1 cellular context compared by ENCODE assay signal in the genomic region with DNA sequence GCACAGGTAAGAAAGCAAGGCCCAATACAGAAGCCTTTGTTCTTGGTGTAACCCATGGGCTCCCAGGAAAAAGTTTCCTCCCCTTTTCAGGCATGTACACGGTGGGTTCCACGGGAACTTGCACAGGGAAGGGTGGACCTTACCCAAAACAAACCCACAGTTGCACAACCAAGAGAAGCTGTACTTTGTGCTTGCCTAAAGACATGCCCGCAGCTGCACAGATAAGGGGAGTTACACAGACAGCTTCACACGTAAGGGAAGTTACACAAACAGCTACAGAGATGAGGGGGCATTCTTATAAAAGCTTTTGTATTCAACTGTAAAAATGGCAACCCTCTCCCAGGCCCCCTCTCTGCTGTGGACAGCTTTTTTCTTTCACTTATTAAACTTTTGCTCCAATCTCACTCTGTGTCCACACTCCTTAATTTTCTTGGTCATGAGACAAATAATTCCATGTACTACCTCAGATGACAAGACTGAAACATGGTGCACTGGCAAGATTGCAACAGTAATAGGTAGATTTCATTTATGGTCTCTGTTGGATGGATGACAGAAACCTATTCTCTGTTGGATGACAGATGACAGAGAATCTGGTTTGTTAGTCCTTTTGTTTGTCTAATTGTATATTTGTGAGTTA.
A peak's percentile ranks its signal among the peaks of the same experiment; 100 is the strongest.
TF ChIP-seq lines count a peak whose summit lies in the region.

No MANE protein-coding gene starts in this region.

TF ChIP-seq in HepG2, 621 proteins besides CTCF, POLR2A, EP300 and RAD21 (continued from another document and continues in another):
- TF ChIP-seq NR2F1 (CRISPR knock-in tag; IDR thresholded peaks at IDR 0.05) (0 out of 4 replicates have a peak, but pooled peaks of 1 of the 2 experiments have one; percentile 24), JUND (CRISPR knock-in tag; IDR thresholded peaks at IDR 0.05) (no peak), ZFYVE20 (CRISPR knock-in tag; IDR thresholded peaks at IDR 0.05; ENCODE audit: borderline replicate concordance, low read depth) (no peak), GFI1 (CRISPR knock-in tag; IDR thresholded peaks at IDR 0.05; ENCODE audit: borderline replicate concordance) (peak; percentile 76; the same call in 1 of the 2 replicates), ETV5 (CRISPR knock-in tag; IDR thresholded peaks at IDR 0.05; ENCODE audit: borderline replicate concordance) (peak; percentile 61; the same call in 1 of the 2 replicates), GATA4 (IDR thresholded peaks at IDR 0.05; ENCODE audit: borderline replicate concordance, low read depth) (peak; percentile 85; the same call in 1 of the 2 replicates), ARNT (IDR thresholded peaks at IDR 0.05) (no peak), ZBTB38 (CRISPR knock-in tag; IDR thresholded peaks at IDR 0.05) (no peak), SMARCC2 (IDR thresholded peaks at IDR 0.05) (no peak), ZNF737 (CRISPR knock-in tag; IDR thresholded peaks at IDR 0.05; ENCODE audit: borderline replicate concordance) (no peak), ZNF772 (CRISPR knock-in tag; IDR thresholded peaks at IDR 0.05) (peak; percentile 70; the same call in 1 of the 2 replicates), TEAD3 (CRISPR knock-in tag; optimal IDR thresholded peaks at IDR 0.05; ENCODE audit: borderline replicate concordance) (peak; percentile 65), MIER2 (CRISPR knock-in tag; IDR thresholded peaks at IDR 0.05) (peak; percentile 27; the same call in 1 of the 2 replicates), FOXA3 (CRISPR knock-in tag; IDR thresholded peaks at IDR 0.05) (peak; percentile 80), RNF2 (conservative IDR thresholded peaks at IDR 0.05; ENCODE audit: low read depth) (no peak), ZSCAN29 (CRISPR knock-in tag; conservative IDR thresholded peaks at IDR 0.05) (no peak; the same call in 1 of the 2 replicates), MAFG (CRISPR knock-in tag; IDR thresholded peaks at IDR 0.05) (no peak), FOSL2 (CRISPR knock-in tag; IDR thresholded peaks at IDR 0.05) (peak; percentile 67), MAF1 (CRISPR knock-in tag; IDR thresholded peaks at IDR 0.05; ENCODE audit: borderline replicate concordance) (no peak), MZF1 (CRISPR knock-in tag; IDR thresholded peaks at IDR 0.05; ENCODE audit: borderline replicate concordance) (no peak), MTF1 (CRISPR knock-in tag; IDR thresholded peaks at IDR 0.05) (no peak), ZNF30 (CRISPR knock-in tag; IDR thresholded peaks at IDR 0.05) (no peak), YY1 (IDR thresholded peaks at IDR 0.05; ENCODE audit: insufficient read depth, insufficient replicate concordance, low read depth, low read length) (no peak), FLYWCH1 (CRISPR knock-in tag; IDR thresholded peaks at IDR 0.05) (no peak), ZNF776 (CRISPR knock-in tag; IDR thresholded peaks at IDR 0.05) (no peak), ZBTB1 (CRISPR knock-in tag; IDR thresholded peaks at IDR 0.05; ENCODE audit: borderline replicate concordance) (no peak), HHEX (CRISPR knock-in tag; IDR thresholded peaks at IDR 0.05) (0 out of 2 replicates have a peak, but pooled peaks have one; percentile 47), ZKSCAN8 (CRISPR knock-in tag; IDR thresholded peaks at IDR 0.05; ENCODE audit: borderline replicate concordance) (peak; percentile 80), MED13 (CRISPR knock-in tag; IDR thresholded peaks at IDR 0.05) (no peak), TCF7 (IDR thresholded peaks at IDR 0.05; ENCODE audit: low read depth) (peak; percentile 64), ZNF543 (CRISPR knock-in tag; IDR thresholded peaks at IDR 0.05) (no peak), ELF1 (CRISPR knock-in tag; IDR thresholded peaks at IDR 0.05) (no peak), DMAP1 (CRISPR knock-in tag; IDR thresholded peaks at IDR 0.05) (peak; percentile 78), XBP1 (CRISPR knock-in tag; IDR thresholded peaks at IDR 0.05) (no peak), ZNF510 (CRISPR knock-in tag; IDR thresholded peaks at IDR 0.05; ENCODE audit: low read depth) (no peak), ZNF709 (CRISPR knock-in tag; IDR thresholded peaks at IDR 0.05) (no peak), ATAD3A (CRISPR knock-in tag; IDR thresholded peaks at IDR 0.05) (no peak), PPARG (CRISPR knock-in tag; conservative IDR thresholded peaks at IDR 0.05) (peak; percentile 58; the same call in 1 of the 2 replicates), RELA (CRISPR knock-in tag; IDR thresholded peaks at IDR 0.05) (no peak), ZNF605 (CRISPR knock-in tag; IDR thresholded peaks at IDR 0.05) (no peak), PHF8 (CRISPR knock-in tag; IDR thresholded peaks at IDR 0.05) (peak; percentile 48; the same call in 1 of the 2 replicates), MAFF (IDR thresholded peaks at IDR 0.05; ENCODE audit: low read depth, low read length) (no peak), KDM6A (CRISPR knock-in tag; IDR thresholded peaks at IDR 0.05; ENCODE audit: low read depth) (peak; percentile 77), MAFK (conservative IDR thresholded peaks at IDR 0.05 in 1 of 2, IDR thresholded peaks at IDR 0.05 in 1 of 2; ENCODE audit: low read length in 2 of 2) (no peak), KLF12 (CRISPR knock-in tag; IDR thresholded peaks at IDR 0.05; ENCODE audit: borderline replicate concordance) (no peak), NKX3-1 (CRISPR knock-in tag; IDR thresholded peaks at IDR 0.05) (no peak), BRCA1 (CRISPR knock-in tag; IDR thresholded peaks at IDR 0.05) (no peak), CSRNP2 (CRISPR knock-in tag; conservative IDR thresholded peaks at IDR 0.05; ENCODE audit: low read depth) (no peak), ELF3 (CRISPR knock-in tag; IDR thresholded peaks at IDR 0.05) (peak; percentile 78), ZBTB20 (CRISPR knock-in tag; IDR thresholded peaks at IDR 0.05; ENCODE audit: borderline replicate concordance, low read depth) (no peak; the same call in 1 of the 2 replicates), U2AF1 (optimal IDR thresholded peaks at IDR 0.05; ENCODE audit: low read depth, low read length) (no peak), SATB2 (CRISPR knock-in tag; IDR thresholded peaks at IDR 0.05) (no peak), AGO1 (IDR thresholded peaks at IDR 0.05; ENCODE audit: low read depth, low read length, poor library complexity, severe bottlenecking) (no peak), CHCHD3 (CRISPR knock-in tag; IDR thresholded peaks at IDR 0.05) (no peak), ZNF430 (CRISPR knock-in tag; IDR thresholded peaks at IDR 0.05) (no peak; the same call in 1 of the 2 replicates), ZNF501 (CRISPR knock-in tag; IDR thresholded peaks at IDR 0.05) (no peak)
- TF ChIP-seq, protein P1, sequence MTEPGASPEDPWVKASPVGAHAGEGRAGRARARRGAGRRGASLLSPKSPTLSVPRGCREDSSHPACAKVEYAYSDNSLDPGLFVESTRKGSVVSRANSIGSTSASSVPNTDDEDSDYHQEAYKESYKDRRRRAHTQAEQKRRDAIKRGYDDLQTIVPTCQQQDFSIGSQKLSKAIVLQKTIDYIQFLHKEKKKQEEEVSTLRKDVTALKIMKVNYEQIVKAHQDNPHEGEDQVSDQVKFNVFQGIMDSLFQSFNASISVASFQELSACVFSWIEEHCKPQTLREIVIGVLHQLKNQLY (CRISPR knock-in tag; IDR thresholded peaks at IDR 0.05) = peak; percentile 60; the same call in 1 of the 2 replicates
- TF ChIP-seq, protein P2, sequence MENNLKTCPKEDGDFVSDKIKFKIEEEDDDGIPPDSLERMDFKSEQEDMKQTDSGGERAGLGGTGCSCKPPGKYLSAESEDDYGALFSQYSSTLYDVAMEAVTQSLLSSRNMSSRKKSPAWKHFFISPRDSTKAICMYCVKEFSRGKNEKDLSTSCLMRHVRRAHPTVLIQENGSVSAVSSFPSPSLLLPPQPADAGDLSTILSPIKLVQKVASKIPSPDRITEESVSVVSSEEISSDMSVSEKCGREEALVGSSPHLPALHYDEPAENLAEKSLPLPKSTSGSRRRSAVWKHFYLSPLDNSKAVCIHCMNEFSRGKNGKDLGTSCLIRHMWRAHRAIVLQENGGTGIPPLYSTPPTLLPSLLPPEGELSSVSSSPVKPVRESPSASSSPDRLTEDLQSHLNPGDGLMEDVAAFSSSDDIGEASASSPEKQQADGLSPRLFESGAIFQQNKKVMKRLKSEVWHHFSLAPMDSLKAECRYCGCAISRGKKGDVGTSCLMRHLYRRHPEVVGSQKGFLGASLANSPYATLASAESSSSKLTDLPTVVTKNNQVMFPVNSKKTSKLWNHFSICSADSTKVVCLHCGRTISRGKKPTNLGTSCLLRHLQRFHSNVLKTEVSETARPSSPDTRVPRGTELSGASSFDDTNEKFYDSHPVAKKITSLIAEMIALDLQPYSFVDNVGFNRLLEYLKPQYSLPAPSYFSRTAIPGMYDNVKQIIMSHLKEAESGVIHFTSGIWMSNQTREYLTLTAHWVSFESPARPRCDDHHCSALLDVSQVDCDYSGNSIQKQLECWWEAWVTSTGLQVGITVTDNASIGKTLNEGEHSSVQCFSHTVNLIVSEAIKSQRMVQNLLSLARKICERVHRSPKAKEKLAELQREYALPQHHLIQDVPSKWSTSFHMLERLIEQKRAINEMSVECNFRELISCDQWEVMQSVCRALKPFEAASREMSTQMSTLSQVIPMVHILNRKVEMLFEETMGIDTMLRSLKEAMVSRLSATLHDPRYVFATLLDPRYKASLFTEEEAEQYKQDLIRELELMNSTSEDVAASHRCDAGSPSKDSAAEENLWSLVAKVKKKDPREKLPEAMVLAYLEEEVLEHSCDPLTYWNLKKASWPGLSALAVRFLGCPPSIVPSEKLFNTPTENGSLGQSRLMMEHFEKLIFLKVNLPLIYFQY (CRISPR knock-in tag; IDR thresholded peaks at IDR 0.05; ENCODE audit: borderline replicate concordance) = peak; percentile 59; the same call in 1 of the 2 replicates
- TF ChIP-seq, protein P3, sequence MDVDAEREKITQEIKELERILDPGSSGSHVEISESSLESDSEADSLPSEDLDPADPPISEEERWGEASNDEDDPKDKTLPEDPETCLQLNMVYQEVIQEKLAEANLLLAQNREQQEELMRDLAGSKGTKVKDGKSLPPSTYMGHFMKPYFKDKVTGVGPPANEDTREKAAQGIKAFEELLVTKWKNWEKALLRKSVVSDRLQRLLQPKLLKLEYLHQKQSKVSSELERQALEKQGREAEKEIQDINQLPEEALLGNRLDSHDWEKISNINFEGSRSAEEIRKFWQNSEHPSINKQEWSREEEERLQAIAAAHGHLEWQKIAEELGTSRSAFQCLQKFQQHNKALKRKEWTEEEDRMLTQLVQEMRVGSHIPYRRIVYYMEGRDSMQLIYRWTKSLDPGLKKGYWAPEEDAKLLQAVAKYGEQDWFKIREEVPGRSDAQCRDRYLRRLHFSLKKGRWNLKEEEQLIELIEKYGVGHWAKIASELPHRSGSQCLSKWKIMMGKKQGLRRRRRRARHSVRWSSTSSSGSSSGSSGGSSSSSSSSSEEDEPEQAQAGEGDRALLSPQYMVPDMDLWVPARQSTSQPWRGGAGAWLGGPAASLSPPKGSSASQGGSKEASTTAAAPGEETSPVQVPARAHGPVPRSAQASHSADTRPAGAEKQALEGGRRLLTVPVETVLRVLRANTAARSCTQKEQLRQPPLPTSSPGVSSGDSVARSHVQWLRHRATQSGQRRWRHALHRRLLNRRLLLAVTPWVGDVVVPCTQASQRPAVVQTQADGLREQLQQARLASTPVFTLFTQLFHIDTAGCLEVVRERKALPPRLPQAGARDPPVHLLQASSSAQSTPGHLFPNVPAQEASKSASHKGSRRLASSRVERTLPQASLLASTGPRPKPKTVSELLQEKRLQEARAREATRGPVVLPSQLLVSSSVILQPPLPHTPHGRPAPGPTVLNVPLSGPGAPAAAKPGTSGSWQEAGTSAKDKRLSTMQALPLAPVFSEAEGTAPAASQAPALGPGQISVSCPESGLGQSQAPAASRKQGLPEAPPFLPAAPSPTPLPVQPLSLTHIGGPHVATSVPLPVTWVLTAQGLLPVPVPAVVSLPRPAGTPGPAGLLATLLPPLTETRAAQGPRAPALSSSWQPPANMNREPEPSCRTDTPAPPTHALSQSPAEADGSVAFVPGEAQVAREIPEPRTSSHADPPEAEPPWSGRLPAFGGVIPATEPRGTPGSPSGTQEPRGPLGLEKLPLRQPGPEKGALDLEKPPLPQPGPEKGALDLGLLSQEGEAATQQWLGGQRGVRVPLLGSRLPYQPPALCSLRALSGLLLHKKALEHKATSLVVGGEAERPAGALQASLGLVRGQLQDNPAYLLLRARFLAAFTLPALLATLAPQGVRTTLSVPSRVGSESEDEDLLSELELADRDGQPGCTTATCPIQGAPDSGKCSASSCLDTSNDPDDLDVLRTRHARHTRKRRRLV (CRISPR knock-in tag; IDR thresholded peaks at IDR 0.05) = no peak
- TF ChIP-seq, protein P4, sequence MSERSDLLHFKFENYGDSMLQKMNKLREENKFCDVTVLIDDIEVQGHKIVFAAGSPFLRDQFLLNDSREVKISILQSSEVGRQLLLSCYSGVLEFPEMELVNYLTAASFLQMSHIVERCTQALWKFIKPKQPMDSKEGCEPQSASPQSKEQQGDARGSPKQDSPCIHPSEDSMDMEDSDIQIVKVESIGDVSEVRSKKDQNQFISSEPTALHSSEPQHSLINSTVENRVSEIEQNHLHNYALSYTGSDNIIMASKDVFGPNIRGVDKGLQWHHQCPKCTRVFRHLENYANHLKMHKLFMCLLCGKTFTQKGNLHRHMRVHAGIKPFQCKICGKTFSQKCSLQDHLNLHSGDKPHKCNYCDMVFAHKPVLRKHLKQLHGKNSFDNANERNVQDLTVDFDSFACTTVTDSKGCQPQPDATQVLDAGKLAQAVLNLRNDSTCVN (CRISPR knock-in tag; IDR thresholded peaks at IDR 0.05; ENCODE audit: borderline replicate concordance) = no peak
